ENCODE assay signal across 8 cellular contexts in genomic region chr12:121223283-121223946, GRCh38. TPM values are rescaled to one million over a fixed set of nuclear protein-coding genes. Genes with fewer than 3 reads are reported as not detected.
DNase-seq lines count a peak whose midpoint lies in the region; ATAC-seq and TF ChIP-seq lines count a peak whose summit lies in the region.

No MANE protein-coding gene starts in this region.

- H3K4me3 Mint-ChIP-seq in activated CD4-positive, alpha-beta T cell treated with anti-CD3 and anti-CD28 coated beads, Interleukin-2, amount 10 ng/mL, durations not matched to agents 7 days and 5 days = peak overlapping the region; percentile 48

- TF ChIP-seq CTCF in AG04450 (IDR thresholded peaks at IDR 0.05; ENCODE audit: low read depth, low read length) (peak; percentile 25; the same call in 1 of the 2 replicates), foreskin fibroblast (IDR thresholded peaks at IDR 0.05; ENCODE audit: low read depth, low read length) (peak; percentile 10)

- CTCF ChIA-PET in AG04450 (lab: Charles Lee) = no interaction called here
- CTCF ChIA-PET in activated CD4-positive, alpha-beta T cell treated with anti-CD3 and anti-CD28 coated beads, Interleukin-2, amount 10 ng/mL, durations not matched to agents 7 days and 5 days (lab: Charles Lee) = interaction anchor here (0.7 to 2.5 kb wide), 6 partner anchors 9 to 163 kb away, joined by 3 to 8 read pairs (median 4); no protein-coding TSS in a partner anchor

- DNase-seq in AG04450 (ENCODE audit: low read depth, low spot score) (no peak), H7 (peak; percentile 58), foreskin fibroblast (no peak), NCI-H1436 (lab: John Stamatoyannopoulos, UW) (no peak), GF-D8 (lab: John Stamatoyannopoulos, UW) (no peak)
- peak; percentile 65 for DNase-seq in activated CD4-positive, alpha-beta T cell treated with anti-CD3 and anti-CD28 coated beads, Interleukin-2, amount 10 ng/mL, durations not matched to agents 7 days and 5 days

- H3K27me3 ChIP-seq in AG04450 (ENCODE audit: control insufficient read depth, insufficient read depth, low read length) = no peaks in the 10 kb centered on the region
- no peaks in the 10 kb centered on the region for H3K27me3 ChIP-seq in H7 (ENCODE audit: control insufficient read depth, insufficient read depth, low read length)

- ATAC-seq in GM18517 (IDR thresholded peaks at IDR 0.05; ENCODE audit: unreplicated experiment) (no peak), GM18873 (IDR thresholded peaks at IDR 0.05; ENCODE audit: low FRiP score, unreplicated experiment) (no peak)

- peak overlapping the region; percentile 91 for H3K27ac Mint-ChIP-seq in activated CD4-positive, alpha-beta T cell treated with anti-CD3 and anti-CD28 coated beads, Interleukin-2, amount 10 ng/mL, durations not matched to agents 7 days and 5 days

- H3K4me3 ChIP-seq in AG04450 (ENCODE audit: low read depth, low read length) (no peak overlapping the region), H7 (ENCODE audit: insufficient read depth, low read depth, low read length) (no peak overlapping the region), foreskin fibroblast (ENCODE audit: low read depth in 1 of 2, low read length in 2 of 2) (no peak overlapping the region)

- peaks cover 72% of the 10 kb centered on the region for H3K4me1 Mint-ChIP-seq in activated CD4-positive, alpha-beta T cell treated with anti-CD3 and anti-CD28 coated beads, Interleukin-2, amount 10 ng/mL, durations not matched to agents 7 days and 5 days

- peaks cover 66% of the 10 kb centered on the region for H3K36me3 Mint-ChIP-seq in activated CD4-positive, alpha-beta T cell treated with anti-CD3 and anti-CD28 coated beads, Interleukin-2, amount 10 ng/mL, durations not matched to agents 7 days and 5 days (ENCODE audit: low read depth)

- POLR2A ChIA-PET in AG04450 (lab: Yijun Ruan, JAX) = no interaction called here
- POLR2A ChIA-PET in activated CD4-positive, alpha-beta T cell treated with anti-CD3 and anti-CD28 coated beads, Interleukin-2, amount 10 ng/mL, durations not matched to agents 7 days and 5 days (lab: Charles Lee) = no interaction called here

- H3K27ac ChIP-seq in AG04450 (ENCODE audit: low read depth, low read length) = no peak overlapping the region

- no peaks in the 10 kb centered on the region for H3K27me3 Mint-ChIP-seq in activated CD4-positive, alpha-beta T cell treated with anti-CD3 and anti-CD28 coated beads, Interleukin-2, amount 10 ng/mL, durations not matched to agents 7 days and 5 days

- H3K9me3 ChIP-seq in AG04450 (ENCODE audit: control insufficient read depth, insufficient read depth, low read length) = no peaks in the 10 kb centered on the region

- peaks cover 5% of the 10 kb centered on the region for H3K9me3 Mint-ChIP-seq in activated CD4-positive, alpha-beta T cell treated with anti-CD3 and anti-CD28 coated beads, Interleukin-2, amount 10 ng/mL, durations not matched to agents 7 days and 5 days

- no peaks in the 10 kb centered on the region; the same call in 1 of the 2 replicates for H3K36me3 ChIP-seq in H7 (replicated peaks; ENCODE audit: control insufficient read depth, insufficient read depth, low read length)

RNA-seq across cellular contexts. Expression of gene P2RX4, which starts 13.5 kb away (rescaled TPM):
- 18.9 and 21.8 TPM in 2 replicates for polyA plus RNA-seq in AG04450 (2011; rRNA removed)
- 14.6 and 18.5 TPM in 2 replicates for polyA minus RNA-seq in AG04450 (2011; rRNA and poly(A)+ RNA removed)
- total RNA-seq in H7 (2014; rRNA removed; shearing (Covaris generic)) = 11.1 and 12.6 TPM in 2 replicates
- total RNA-seq in activated CD4-positive, alpha-beta T cell treated with anti-CD3 and anti-CD28 coated beads, Interleukin-2, amount 10 ng/mL, durations not matched to agents 7 days and 5 days = 10 to 100 TPM; 52.7 to 56.2 TPM

Comparison
In these comparisons a context has a peak if more than half of its experiments do, and no peak if none do; other contexts are left out.
1. DNase-seq: peak in H7 (single experiment) and activated CD4-positive, alpha-beta T cell treated with anti-CD3 and anti-CD28 coated beads, Interleukin-2, amount 10 ng/mL, durations not matched to agents 7 days and 5 days (single experiment); none in AG04450 (single experiment), foreskin fibroblast (0 of 2), NCI-H1436 (single experiment) and GF-D8 (single experiment).